ENCODE assay signal across 8 cellular contexts in genomic region chr11:5123802-5124521, GRCh38. TPM values are rescaled to one million over a fixed set of nuclear protein-coding genes. Genes with fewer than 3 reads are reported as not detected.
DNase-seq lines count a peak whose midpoint lies in the region; ATAC-seq and TF ChIP-seq lines count a peak whose summit lies in the region.

No MANE protein-coding gene starts in this region.

- peak in 5 of 6 experiments; percentile 33 to 72 (median 62) for TF ChIP-seq CTCF in Peyer's patch (IDR thresholded peaks at IDR 0.05)
- peak; percentile 58 to 79 (median 73) for TF ChIP-seq CTCF in heart left ventricle (IDR thresholded peaks at IDR 0.05)

- H3K4me3 ChIP-seq in Peyer's patch (no peak overlapping the region), heart left ventricle (no peak overlapping the region)

- ATAC-seq in GM21423 (IDR thresholded peaks at IDR 0.05; ENCODE audit: unreplicated experiment) (peak; percentile 92), heart left ventricle (peak in 2 of 4 donors; percentile 71 to 76)

- H3K9me3 ChIP-seq in Peyer's patch (no peaks in the 10 kb centered on the region), heart left ventricle (no peaks in the 10 kb centered on the region)

- no peaks in the 10 kb centered on the region for H3K36me3 ChIP-seq in Peyer's patch
- no peaks in the 10 kb centered on the region for H3K36me3 ChIP-seq in heart left ventricle

- H3K4me1 ChIP-seq in Peyer's patch (no peaks in the 10 kb centered on the region), heart left ventricle (no peaks in the 10 kb centered on the region)

- intact Hi-C loops in heart left ventricle (cut with DNase I), result loop anchor here in 9 of 10 donors (1.0 to 10.0 kb wide), 7 partner anchors 257 to 685 kb away; partner anchors contain the start of genes OR52N2 (in 7 of the 9) and OR51M1 (in 6 of the 9)

- 2 to 7% (median 5%) methylated on average over 4 of the region's 4 CpGs for WGBS in heart left ventricle, 4 donors

- H3K27me3 ChIP-seq in Peyer's patch, result no peaks in the 10 kb centered on the region
- H3K27me3 ChIP-seq in heart left ventricle, result no peaks in the 10 kb centered on the region

- no peak for TF ChIP-seq POLR2A in Peyer's patch (IDR thresholded peaks at IDR 0.05)
- no peak for TF ChIP-seq POLR2A in heart left ventricle (IDR thresholded peaks at IDR 0.05)

- DNase-seq in EH (ENCODE audit: low read depth) (peak; percentile 72), HuH-7 (ENCODE audit: low spot score) (peak; percentile 27), Peyer's patch (peak in 2 of 3 donors; percentile 24 to 71), heart left ventricle (peak; percentile 27 to 49 (median 41)), pulmonary artery endothelial cell (ENCODE audit: low read depth, low spot score) (peak; percentile 17), cortex of kidney (lab: John Stamatoyannopoulos, UW) (no peak)
- peak; percentile 44 for DNase-seq in activated naive CD4-positive, alpha-beta T cell treated with anti-CD3 and anti-CD28 coated beads, Interleukin-2, amount 50 U/mL, for 16 hours

- no peak overlapping the region for H3K27ac ChIP-seq in Peyer's patch
- H3K27ac ChIP-seq in heart left ventricle, result no peak overlapping the region

RNA-seq across cellular contexts. Expression of gene OR52A5, which starts 14.2 kb away (rescaled TPM):
- total RNA-seq in Peyer's patch (not detected), heart left ventricle (not detected), pulmonary artery endothelial cell (not detected in 2 replicates)
- not detected for polyA plus RNA-seq in heart left ventricle

RNA-seq across cellular contexts. Expression of gene OR52A1, which starts 30.6 kb away (rescaled TPM):
- total RNA-seq in Peyer's patch, result not detected
- not detected for total RNA-seq in heart left ventricle
- polyA plus RNA-seq in heart left ventricle, result not detected
- not detected in 2 replicates for total RNA-seq in pulmonary artery endothelial cell

RNA-seq across cellular contexts. Expression of gene OR52E1, which starts 54.6 kb away (rescaled TPM):
- not detected for total RNA-seq in Peyer's patch
- not detected for total RNA-seq in heart left ventricle
- polyA plus RNA-seq in heart left ventricle, result not detected
- total RNA-seq in pulmonary artery endothelial cell, result not detected in 2 replicates
